In the genomic region with DNA sequence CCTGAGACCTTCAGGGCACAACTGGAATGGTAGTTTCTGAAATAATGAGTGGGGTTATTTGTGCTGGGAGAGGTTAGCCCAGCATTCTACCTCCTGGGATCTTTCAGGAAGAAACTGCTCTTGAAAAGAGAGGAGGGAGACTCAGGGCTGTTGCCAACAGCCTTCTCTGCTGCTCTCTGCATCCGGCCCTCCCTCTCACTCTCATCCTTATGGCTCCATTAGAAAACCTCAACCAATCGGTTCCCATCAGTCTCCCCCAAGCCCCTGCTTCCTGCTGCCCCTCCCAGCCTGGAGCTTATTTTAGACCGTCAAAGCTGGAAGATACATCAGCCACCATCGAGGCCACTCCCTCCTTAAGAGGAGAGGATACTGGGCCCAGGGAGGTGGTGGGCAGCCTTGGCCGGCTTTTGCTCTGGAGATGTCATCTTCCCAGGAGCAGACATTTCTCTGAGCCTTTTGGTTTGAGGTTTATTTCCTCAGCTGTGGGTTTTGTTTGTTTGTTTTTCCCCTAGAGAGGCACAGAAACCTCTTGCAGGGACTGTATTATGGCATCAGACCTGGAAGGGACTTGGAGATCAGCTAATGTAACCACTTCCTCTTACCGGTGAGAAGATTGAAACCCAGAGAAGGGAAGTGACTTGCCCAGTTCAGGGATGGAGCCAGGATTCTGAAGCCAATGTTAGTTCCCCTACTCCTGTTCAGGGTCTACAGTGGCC, we compare ENCODE assay signal across 8 cellular contexts. TPM values are rescaled to one million over a fixed set of nuclear protein-coding genes. Genes with fewer than 3 reads are reported as not detected.
DNase-seq lines count a peak whose midpoint lies in the region; ATAC-seq and TF ChIP-seq lines count a peak whose summit lies in the region.

No MANE protein-coding gene starts in this region.

- H3K4me2 ChIP-seq in HCT116 (ENCODE audit: low read length) = peak overlapping the region; percentile 99
- peak overlapping the region; percentile 2 for H3K4me2 ChIP-seq in mesendoderm (ENCODE audit: low read length)

- TF ChIP-seq RAD21 in HCT116 (IDR thresholded peaks at IDR 0.05; ENCODE audit: low read depth) = no peak

- no CpG with 5 or more reads among the region's 6 CpGs for WGBS in mesendoderm (ENCODE audit: extremely low coverage, insufficient coverage, low lambda C conversion rate)
- WGBS in transverse colon (ENCODE audit: low coverage in 1 of 2), 2 donors = 9 to 10% methylated on average over 2 to 6 of the region's 6 CpGs

- intact Hi-C loops in Caco-2 (cut with micrococcal nuclease; ENCODE audit: unreplicated experiment) = loop anchor here (5.0 kb wide), 1 partner anchor 43 kb away; no protein-coding TSS in a partner anchor
- intact Hi-C loops in HCT116 (cut with micrococcal nuclease) = no loop called here
- intact Hi-C loops in transverse colon (cut with DNase I; ENCODE audit: low total_unique reads) = no loop called here

- H3K4me1 ChIP-seq in Caco-2 (peaks cover 26% of the 10 kb centered on the region), HCT116 (ENCODE audit: control insufficient read depth in 1 of 2, insufficient read depth in 2 of 2, low read length in 2 of 2) (peaks cover 30 to 62% of the 10 kb centered on the region in 2 experiments), duodenal mucosa (ENCODE audit: control insufficient read depth in 1 of 2, insufficient read depth in 2 of 2, low read length in 2 of 2) (peaks cover 39 to 48% of the 10 kb centered on the region in 2 donors), mesendoderm (ENCODE audit: control insufficient read depth, low read depth, low read length) (peaks cover 15% of the 10 kb centered on the region), transverse colon (peaks cover 17 to 58% (median 42%) of the 10 kb centered on the region in 4 donors)

- BruUV-seq in Caco-2 (replicated peaks; lab: Mats Ljungman, UMichigan) (no TSS peak), HCT116 (replicated peaks; lab: Mats Ljungman, UMichigan) (no TSS peak)

- no peak for TF ChIP-seq CTCF in Caco-2 (IDR thresholded peaks at IDR 0.05; ENCODE audit: insufficient read depth in 1 of 2, low read depth in 1 of 2, low read length in 1 of 2, severe bottlenecking in 1 of 2, unreplicated experiment in 1 of 2)
- no peak for TF ChIP-seq CTCF in HCT116 (IDR thresholded peaks at IDR 0.05 in 2 of 3, conservative IDR thresholded peaks at IDR 0.05 in 1 of 3; ENCODE audit: borderline replicate concordance in 1 of 3, insufficient read depth in 1 of 3, low read depth in 2 of 3, low read length in 2 of 3)
- TF ChIP-seq CTCF in transverse colon (IDR thresholded peaks at IDR 0.05) = no peak

- H3K27me3 ChIP-seq in Caco-2 (replicated peaks; ENCODE audit: control insufficient read depth, insufficient read depth, low read length) = no peaks in the 10 kb centered on the region
- no peaks in the 10 kb centered on the region for H3K27me3 ChIP-seq in HCT116 (ENCODE audit: insufficient read depth, low read length)
- no peaks in the 10 kb centered on the region for H3K27me3 ChIP-seq in duodenal mucosa (ENCODE audit: control insufficient read depth in 1 of 2, insufficient read depth in 2 of 2, low read length in 2 of 2)
- H3K27me3 ChIP-seq in mesendoderm (ENCODE audit: insufficient read depth, low read length, poor library complexity) = no peaks in the 10 kb centered on the region
- no peaks in the 10 kb centered on the region for H3K27me3 ChIP-seq in transverse colon

- H3K4ac ChIP-seq in mesendoderm (ENCODE audit: low read depth, low read length) = no peak overlapping the region

- H3K79me1 ChIP-seq in mesendoderm (ENCODE audit: low read length) = peaks cover 29% of the 10 kb centered on the region

- in situ Hi-C loops in transverse colon (cut with MboI; ENCODE audit: low pct_ligation_motif_present in 1 of 4, low pct_unique_long_range_greater_than_20kb in 1 of 4, low sequenced_read_pairs in 3 of 4) = no loop called here

- H3K79me2 ChIP-seq in HCT116 (ENCODE audit: insufficient read depth, low read length) = peaks cover 72% of the 10 kb centered on the region
- peaks cover 65% of the 10 kb centered on the region for H3K79me2 ChIP-seq in mesendoderm (ENCODE audit: control insufficient read depth, insufficient read depth, low read length)

- peak overlapping the region; percentile 35 for H3K56ac ChIP-seq in mesendoderm (ENCODE audit: low read length)

- H4K5ac ChIP-seq in mesendoderm (ENCODE audit: low read length) = no peak overlapping the region

- H2AK5ac ChIP-seq in mesendoderm (ENCODE audit: low read length) = no peak overlapping the region

- H3K27ac Mint-ChIP-seq in Caco-2 (ENCODE audit: unreplicated experiment) = peak overlapping the region; percentile 87

- H3K4me3 ChIP-seq in Caco-2 (ENCODE audit: low read depth, low read length) (no peak overlapping the region), HCT116 (replicated peaks in 1 of 2; ENCODE audit: low read depth in 1 of 2, low read length in 2 of 2) (peak overlapping the region; percentile 95 to 98; a peak in 3 of 4 replicates), duodenal mucosa (ENCODE audit: low read depth in 1 of 2, low read length in 2 of 2) (peak overlapping the region; percentile 81 to 91), mesendoderm (ENCODE audit: low read length) (no peak overlapping the region), transverse colon (peak overlapping the region in 1 of 4 donors; percentile 84)

- H4K20me1 ChIP-seq in HCT116 (ENCODE audit: insufficient read depth) = peaks cover 9% of the 10 kb centered on the region; the same call in 1 of the 2 replicates

- no peak for TF ChIP-seq EP300 in transverse colon (IDR thresholded peaks at IDR 0.05; ENCODE audit: low read depth)

- H3K18ac ChIP-seq in mesendoderm (ENCODE audit: low read length) = no peak overlapping the region

- POLR2A ChIA-PET in Caco-2 (lab: Charles Lee) = no interaction called here
- POLR2A ChIA-PET in HCT116 (lab: Charles Lee) = no interaction called here

- TF ChIP-seq POLR2A in HCT116 (IDR thresholded peaks at IDR 0.05; ENCODE audit: borderline replicate concordance, extremely low read depth, insufficient read depth, insufficient read length) (no peak), transverse colon (IDR thresholded peaks at IDR 0.05) (no peak)

- DNase-seq in Caco-2 (peak in 1 of 2 experiments; percentile 7), HCT116 (ENCODE audit: low read depth, low spot score) (no peak), SIG-M5 treated with dmso at 0.1 percent for 504 hours (lab: John Stamatoyannopoulos, UW; ENCODE audit: unreplicated experiment) (peak; percentile 96), mesendoderm (peak; percentile 80), transverse colon (no peak), NCI-H446 treated with DMSO at 0.1 percent for 48 hours (lab: John Stamatoyannopoulos, UW) (no peak)
- DNase-seq in activated CD4-positive, alpha-beta T cell treated with anti-CD3 and anti-CD28 coated beads for 4 hours = no peak

- H3K27me3 Mint-ChIP-seq in Caco-2 (ENCODE audit: insufficient read depth, unreplicated experiment) = no peaks in the 10 kb centered on the region

- H2BK15ac ChIP-seq in mesendoderm (replicated peaks; ENCODE audit: low read depth) = no peak overlapping the region

- peak overlapping the region; percentile 37 for H3K27ac ChIP-seq in HCT116 (ENCODE audit: low read depth, low read length)
- peak overlapping the region; percentile 26 for H3K27ac ChIP-seq in duodenal mucosa (ENCODE audit: low read depth, low read length)
- H3K27ac ChIP-seq in mesendoderm (ENCODE audit: low read depth, low read length) = peak overlapping the region; percentile 55
- peak overlapping the region; percentile 85 to 90 (median 86) for H3K27ac ChIP-seq in transverse colon

- peak overlapping the region; percentile 95 for H3K4me3 Mint-ChIP-seq in Caco-2 (ENCODE audit: unreplicated experiment)

- no peak for ATAC-seq in HCT116

- H3K4me1 Mint-ChIP-seq in Caco-2 (ENCODE audit: low read depth, unreplicated experiment) = peaks cover 37% of the 10 kb centered on the region

- no peak overlapping the region for H2BK5ac ChIP-seq in mesendoderm (ENCODE audit: low read length)

- H3K23ac ChIP-seq in mesendoderm (ENCODE audit: low read length) = no peak overlapping the region

- peaks cover 25% of the 10 kb centered on the region for H3K36me3 Mint-ChIP-seq in Caco-2 (ENCODE audit: insufficient read depth, unreplicated experiment)

- H2BK120ac ChIP-seq in mesendoderm (ENCODE audit: low read depth, low read length) = no peak overlapping the region

- CTCF ChIA-PET in Caco-2 (lab: Charles Lee) = interaction anchor here (4.8 kb wide), 1 partner anchor 17 kb away, joined by 29 read pairs; no protein-coding TSS in a partner anchor
- CTCF ChIA-PET in HCT116 (lab: Charles Lee) = no interaction called here

- H3K9ac ChIP-seq in HCT116 (ENCODE audit: low read length) = peak overlapping the region; percentile 89
- peak overlapping the region; percentile 81 to 89 for H3K9ac ChIP-seq in duodenal mucosa (ENCODE audit: low read depth in 1 of 2, low read length in 2 of 2)
- H3K9ac ChIP-seq in mesendoderm (ENCODE audit: low read length) = peak overlapping the region; percentile 46

- H3K9me2 ChIP-seq in HCT116 (ENCODE audit: insufficient read depth) = no peaks in the 10 kb centered on the region

- H3K36me3 ChIP-seq in Caco-2 (ENCODE audit: control insufficient read depth, insufficient read depth, low read length) = no peaks in the 10 kb centered on the region
- H3K36me3 ChIP-seq in HCT116 (ENCODE audit: control insufficient read depth in 1 of 2, insufficient read depth in 2 of 2, low read length in 2 of 2) = no peaks in the 10 kb centered on the region; a peak in 2 of 4 replicates
- no peaks in the 10 kb centered on the region for H3K36me3 ChIP-seq in duodenal mucosa (ENCODE audit: control insufficient read depth in 1 of 2, insufficient read depth in 2 of 2, low read length in 2 of 2)
- H3K36me3 ChIP-seq in mesendoderm (ENCODE audit: control insufficient read depth, insufficient read depth, low read length) = no peaks in the 10 kb centered on the region
- no peaks in the 10 kb centered on the region for H3K36me3 ChIP-seq in transverse colon

- H3K9me3 Mint-ChIP-seq in Caco-2 (ENCODE audit: unreplicated experiment) = no peaks in the 10 kb centered on the region

- RAD21 ChIA-PET in HCT116 (lab: Charles Lee; ENCODE audit: low non-redundant PET in 1 of 2, low total read pairs in 2 of 2, uncharacterized antibody in 2 of 2, unreplicated experiment in 2 of 2) = no interaction called here

- no peaks in the 10 kb centered on the region for H3K9me3 ChIP-seq in Caco-2
- no peaks in the 10 kb centered on the region for H3K9me3 ChIP-seq in HCT116 (ENCODE audit: control insufficient read depth in 1 of 2, insufficient read depth in 1 of 2, low read depth in 1 of 2, low read length in 2 of 2)
- no peaks in the 10 kb centered on the region for H3K9me3 ChIP-seq in duodenal mucosa (ENCODE audit: control insufficient read depth in 1 of 2, low read length in 2 of 2)
- no peaks in the 10 kb centered on the region for H3K9me3 ChIP-seq in transverse colon

- no peak overlapping the region for H2AFZ ChIP-seq in HCT116 (ENCODE audit: low read depth, low read length, poor library complexity, severe bottlenecking)

- no peak overlapping the region for H4K8ac ChIP-seq in mesendoderm (ENCODE audit: low read depth, low read length)

RNA-seq across cellular contexts. Expression of a gene that starts 2.7 kb away (rescaled TPM):
- total RNA-seq in Caco-2 (2022) (284 and 311 TPM in 2 replicates), HCT116 (2021; ENCODE audit: unreplicated experiment) (258 TPM), transverse colon (100 to 1,000 TPM; 124 to 368 (median 158) TPM)
- 131 and 153 TPM in 2 replicates for polyA plus RNA-seq in HCT116 (2012)
- polyA plus RNA-seq in mesendoderm (2013, experiment 1 of 2) = 95.9 TPM
- 94.7 TPM for polyA plus RNA-seq in mesendoderm (2013, experiment 2 of 2)

Comparison
In these comparisons a context has a peak if more than half of its experiments do, and no peak if none do; other contexts are left out.
1. DNase-seq: peak in SIG-M5 treated with dmso at 0.1 percent for 504 hours (single experiment) and mesendoderm (single experiment); none in HCT116 (single experiment), transverse colon (single experiment), activated CD4-positive, alpha-beta T cell treated with anti-CD3 and anti-CD28 coated beads for 4 hours (0 of 2) and NCI-H446 treated with DMSO at 0.1 percent for 48 hours (single experiment).
2. H3K4me3 ChIP-seq: peak in HCT116 (2 of 2) and duodenal mucosa (2 of 2); none in Caco-2 (single experiment) and mesendoderm (single experiment).
3. H3K27ac ChIP-seq: peak in every context shown above with its lines; median percentile 86 in transverse colon; 55 in mesendoderm; 37 in HCT116; 26 in duodenal mucosa.
4. Peak in every context shown above with its lines, with median percentiles within 50 percentile points of each other: H3K9ac ChIP-seq.